Comparison of ENCODE assay signal across 13 cellular contexts in the genomic region with DNA sequence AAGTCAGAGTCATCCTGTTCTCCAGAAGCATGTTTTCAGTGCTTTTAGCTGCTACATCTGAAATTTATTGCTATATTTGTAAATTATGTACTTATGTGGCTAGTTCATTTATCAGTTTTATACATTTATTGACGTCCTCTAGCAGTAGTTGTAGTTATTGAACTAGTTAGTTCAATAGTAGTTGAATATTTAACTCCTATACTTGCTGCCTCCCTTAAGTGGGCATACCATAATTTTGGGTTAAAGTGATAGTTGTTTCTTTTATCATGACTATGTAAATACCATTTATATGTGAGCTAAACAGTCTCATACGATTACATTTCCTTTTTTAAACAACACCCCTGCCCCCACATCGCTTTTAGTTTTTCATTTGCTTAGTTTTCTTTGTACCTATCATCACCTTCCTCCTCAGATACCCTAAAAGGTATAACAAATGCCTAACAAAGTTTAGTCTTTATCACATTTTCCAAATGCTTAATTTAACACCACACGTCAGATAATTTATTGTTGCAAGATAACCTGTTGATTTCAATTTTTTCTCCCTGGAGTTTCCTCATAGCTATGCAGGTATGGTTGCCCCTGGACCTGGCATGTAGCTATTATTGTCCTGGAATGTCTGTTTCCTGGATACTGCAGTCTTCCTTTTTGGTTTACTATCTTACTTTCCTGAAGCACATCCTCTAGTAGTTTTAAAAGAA. TPM values are rescaled to one million over a fixed set of nuclear protein-coding genes. Genes with fewer than 3 reads are reported as not detected.
DNase-seq lines count a peak whose midpoint lies in the region; ATAC-seq and TF ChIP-seq lines count a peak whose summit lies in the region.
"Had no signal": no experiment of that assay in that cellular context is flagged by ENCODE, and none has a peak within 500 bp of the region (broad histone marks: within the 10 kb centered on the region; RNA-seq: fewer than 3 reads in every experiment).

No MANE protein-coding gene starts in this region.

- BruUV-seq in PC-9 (replicated peaks; lab: Mats Ljungman, UMichigan) (no TSS peak), mammary epithelial cell (replicated peaks; lab: Mats Ljungman, UMichigan) (no TSS peak)

- H3F3A ChIP-seq in PC-9 (ENCODE audit: insufficient read depth, low read depth): peaks cover 23% of the 10 kb centered on the region; the same call in 1 of the 2 replicates

- POLR2A ChIA-PET in activated CD4-positive, alpha-beta T cell treated with anti-CD3 and anti-CD28 coated beads for 36 hours (lab: Charles Lee): no interaction called here
- POLR2A ChIA-PET in PC-9 (lab: Charles Lee; ENCODE audit: unreplicated experiment): no interaction called here

- H4K20me1 ChIP-seq in PC-9 (ENCODE audit: insufficient read depth) (peaks cover 67% of the 10 kb centered on the region), mammary epithelial cell (ENCODE audit: insufficient read depth, low read length) (peaks cover 15% of the 10 kb centered on the region), osteoblast (ENCODE audit: insufficient read depth, low read length) (peaks cover 24% of the 10 kb centered on the region)

- no peak for ATAC-seq in activated CD4-positive, alpha-beta T cell treated with anti-CD3 and anti-CD28 coated beads for 36 hours
- no peak for ATAC-seq in GM19324 (IDR thresholded peaks at IDR 0.05; ENCODE audit: low FRiP score, unreplicated experiment)
- ATAC-seq: left cardiac atrium, Panc1 had no signal

- H3K9me3 ChIP-seq in PC-9 (ENCODE audit: insufficient read depth, low read depth) (no peaks in the 10 kb centered on the region), mammary epithelial cell (replicated peaks; ENCODE audit: insufficient read depth, low read length) (no peaks in the 10 kb centered on the region), osteoblast (ENCODE audit: low read depth, low read length) (no peaks in the 10 kb centered on the region), SJCRH30 (replicated peaks) (no peaks in the 10 kb centered on the region)

- peak overlapping the region; percentile 86 for H3K27ac Mint-ChIP-seq in activated CD4-positive, alpha-beta T cell treated with anti-CD3 and anti-CD28 coated beads for 36 hours

- H3K4me3 Mint-ChIP-seq in activated CD4-positive, alpha-beta T cell treated with anti-CD3 and anti-CD28 coated beads for 36 hours: peak overlapping the region; percentile 28

- CTCF ChIA-PET in activated CD4-positive, alpha-beta T cell treated with anti-CD3 and anti-CD28 coated beads for 36 hours (lab: Charles Lee): interaction anchor here (0.6 to 1.4 kb wide), 4 partner anchors 12 to 125 kb away, joined by 3 to 7 read pairs (median 4); no protein-coding TSS in a partner anchor
- CTCF ChIA-PET in PC-9 (lab: Charles Lee) (no interaction called here), mammary epithelial cell (lab: Charles Lee; ENCODE audit: low non-redundant PET) (no interaction called here)

- H3K9me3 Mint-ChIP-seq in activated CD4-positive, alpha-beta T cell treated with anti-CD3 and anti-CD28 coated beads for 36 hours (ENCODE audit: low read depth): peaks cover 5% of the 10 kb centered on the region

- dilution Hi-C loops in mammary epithelial cell (cut with HindIII; ENCODE audit: low sequenced_read_pairs): no loop called here

- H3K36me3 ChIP-seq in PC-9 (ENCODE audit: low read depth) (peaks cover 46% of the 10 kb centered on the region), mammary epithelial cell (ENCODE audit: insufficient read depth, low read length) (peaks cover 16% of the 10 kb centered on the region), osteoblast (ENCODE audit: insufficient read depth, low read length) (peaks cover 21% of the 10 kb centered on the region), SJCRH30 (peaks cover 24% of the 10 kb centered on the region)

- H3K4me2 ChIP-seq in PC-9: 0 out of 2 replicates have a peak overlapping the region, but pooled peaks have one; percentile 13
- peak overlapping the region; percentile 18 for H3K4me2 ChIP-seq in mammary epithelial cell (ENCODE audit: insufficient read depth, low read depth, low read length)
- H3K4me2 ChIP-seq in osteoblast (ENCODE audit: insufficient read depth, low read length): no peak overlapping the region

- H3K79me2 ChIP-seq in PC-9 (ENCODE audit: low read depth): peaks cover 99% of the 10 kb centered on the region
- peaks cover 99% of the 10 kb centered on the region for H3K79me2 ChIP-seq in mammary epithelial cell (ENCODE audit: insufficient read depth, low read length)
- peaks cover 99% of the 10 kb centered on the region for H3K79me2 ChIP-seq in osteoblast (ENCODE audit: insufficient read depth, low read length)

- H3K27ac ChIP-seq in PC-9: 0 out of 2 replicates have a peak overlapping the region, but pooled peaks have one; percentile 27
- no peak overlapping the region for H3K27ac ChIP-seq in mammary epithelial cell (ENCODE audit: insufficient read depth, low read depth, low read length)
- peak overlapping the region; percentile 61 for H3K27ac ChIP-seq in osteoblast (ENCODE audit: low read depth, low read length)
- no peak overlapping the region for H3K27ac ChIP-seq in SJCRH30

- no peak overlapping the region for H3K9ac ChIP-seq in mammary epithelial cell (ENCODE audit: insufficient read depth, low read length)

- H3K4me1 ChIP-seq in PC-9 (replicated peaks; ENCODE audit: insufficient read depth) (peaks cover 61% of the 10 kb centered on the region), mammary epithelial cell (ENCODE audit: insufficient read depth, low read length) (peaks cover 57% of the 10 kb centered on the region), osteoblast (ENCODE audit: insufficient read depth, low read length) (peaks cover 68% of the 10 kb centered on the region), SJCRH30 (peaks cover 31% of the 10 kb centered on the region)

- peaks cover 32% of the 10 kb centered on the region for H3K36me3 Mint-ChIP-seq in activated CD4-positive, alpha-beta T cell treated with anti-CD3 and anti-CD28 coated beads for 36 hours (ENCODE audit: low read depth)

- TF ChIP-seq CTCF in PC-9 (conservative IDR thresholded peaks at IDR 0.05): no peak
- TF ChIP-seq CTCF in mammary epithelial cell (conservative IDR thresholded peaks at IDR 0.05 in 1 of 2, IDR thresholded peaks at IDR 0.05 in 1 of 2; ENCODE audit: extremely low read depth in 1 of 2, insufficient read depth in 1 of 2, low read depth in 1 of 2, low read length in 2 of 2): no peak
- no peak for TF ChIP-seq CTCF in osteoblast (IDR thresholded peaks at IDR 0.05; ENCODE audit: extremely low read depth, low read depth, low read length)

- H3K9me2 ChIP-seq in PC-9 (ENCODE audit: insufficient read depth): no peaks in the 10 kb centered on the region

- in situ Hi-C loops in mammary epithelial cell (cut with MboI; ENCODE audit: low sequenced_read_pairs in 2 of 2): no loop called here
- in situ Hi-C loops in ACHN (cut with HindIII; ENCODE audit: low pct_ligation_motif_present, low pct_unique_long_range_greater_than_20kb, low sequenced_read_pairs): no loop called here

- H3K27me3 Mint-ChIP-seq in activated CD4-positive, alpha-beta T cell treated with anti-CD3 and anti-CD28 coated beads for 36 hours: no peaks in the 10 kb centered on the region

- no peak for DNase-seq in activated CD4-positive, alpha-beta T cell treated with anti-CD3 and anti-CD28 coated beads for 36 hours
- no peak for DNase-seq in activated CD4-positive, alpha-beta T cell treated with anti-CD3 and anti-CD28 coated beads for 1 hour
- no peak for DNase-seq in PC-9
- no peak for DNase-seq in mammary epithelial cell
- DNase-seq in osteoblast (ENCODE audit: insufficient read length, low spot score, missing footprints): no peak
- DNase-seq in SJCRH30: no peak
- no peak for DNase-seq in ACHN
- DNase-seq: glutamatergic neuron, left cardiac atrium, NCI-H446, small intestine had no signal

- H2AFZ ChIP-seq in PC-9 (no peak overlapping the region), mammary epithelial cell (ENCODE audit: low read depth, low read length) (no peak overlapping the region), osteoblast (ENCODE audit: low read length) (no peak overlapping the region)

- peaks cover 85% of the 10 kb centered on the region for H3K4me1 Mint-ChIP-seq in activated CD4-positive, alpha-beta T cell treated with anti-CD3 and anti-CD28 coated beads for 36 hours

- intact Hi-C loops in activated CD4-positive, alpha-beta T cell treated with anti-CD3 and anti-CD28 coated beads for 36 hours (cut with DNase I, micrococcal nuclease): loop anchor here (1.0 to 10.0 kb wide), 3 partner anchors 13 to 649 kb away; a partner anchor contains a TSS
- intact Hi-C loops in PC-9 (cut with micrococcal nuclease; ENCODE audit: unreplicated experiment): no loop called here
- intact Hi-C loops in mammary epithelial cell (cut with micrococcal nuclease): no loop called here

- H3K4me3 ChIP-seq in PC-9 (no peak overlapping the region), mammary epithelial cell (replicated peaks in 1 of 3; ENCODE audit: insufficient read depth in 1 of 3, low read depth in 2 of 3, low read length in 3 of 3) (peak overlapping the region in 1 of 3 experiments; percentile 14), osteoblast (ENCODE audit: insufficient read depth, low read length) (no peak overlapping the region), SJCRH30 (no peak overlapping the region)

- 93% methylated on average over 4 of the region's 4 CpGs for WGBS in mammary epithelial cell (ENCODE audit: low coverage, missing lambda C conversion rate)

- H3K27me3 ChIP-seq in PC-9 (ENCODE audit: insufficient read depth, low read depth) (no peaks in the 10 kb centered on the region), mammary epithelial cell (ENCODE audit: insufficient read depth, low read length) (no peaks in the 10 kb centered on the region), osteoblast (ENCODE audit: insufficient read depth, low read length) (no peaks in the 10 kb centered on the region), SJCRH30 (no peaks in the 10 kb centered on the region)

RNA-seq across cellular contexts. Expression of a gene that starts 8.8 kb away (rescaled TPM):
- 10 to 100 TPM; 62.3 to 70.2 TPM for total RNA-seq in activated CD4-positive, alpha-beta T cell treated with anti-CD3 and anti-CD28 coated beads for 36 hours
- total RNA-seq in PC-9 (2021) (100 and 129 TPM in 2 replicates), mammary epithelial cell (100 to 1,000 TPM in 1 of 2 donors, 10 to 100 TPM in 1; 65.2 to 212 TPM), osteoblast (231 and 287 TPM in 2 replicates)
- 119 TPM for polyA plus RNA-seq in mammary epithelial cell
- 294 TPM for polyA minus RNA-seq in mammary epithelial cell
- 118 and 139 TPM in 2 replicates for total RNA-seq in SJCRH30 (2014; rRNA removed; shearing (Covaris generic))

Comparison
In these comparisons a context has a peak if more than half of its experiments do, and no peak if none do; other contexts are left out.
1. H3K27ac ChIP-seq: peak in PC-9 (single experiment) and osteoblast (single experiment); none in mammary epithelial cell (single experiment) and SJCRH30 (single experiment).
2. intact Hi-C loops: an anchor here in activated CD4-positive, alpha-beta T cell treated with anti-CD3 and anti-CD28 coated beads for 36 hours (1.0 to 10.0 kb wide); none called in PC-9 and mammary epithelial cell.